In the genomic region with DNA sequence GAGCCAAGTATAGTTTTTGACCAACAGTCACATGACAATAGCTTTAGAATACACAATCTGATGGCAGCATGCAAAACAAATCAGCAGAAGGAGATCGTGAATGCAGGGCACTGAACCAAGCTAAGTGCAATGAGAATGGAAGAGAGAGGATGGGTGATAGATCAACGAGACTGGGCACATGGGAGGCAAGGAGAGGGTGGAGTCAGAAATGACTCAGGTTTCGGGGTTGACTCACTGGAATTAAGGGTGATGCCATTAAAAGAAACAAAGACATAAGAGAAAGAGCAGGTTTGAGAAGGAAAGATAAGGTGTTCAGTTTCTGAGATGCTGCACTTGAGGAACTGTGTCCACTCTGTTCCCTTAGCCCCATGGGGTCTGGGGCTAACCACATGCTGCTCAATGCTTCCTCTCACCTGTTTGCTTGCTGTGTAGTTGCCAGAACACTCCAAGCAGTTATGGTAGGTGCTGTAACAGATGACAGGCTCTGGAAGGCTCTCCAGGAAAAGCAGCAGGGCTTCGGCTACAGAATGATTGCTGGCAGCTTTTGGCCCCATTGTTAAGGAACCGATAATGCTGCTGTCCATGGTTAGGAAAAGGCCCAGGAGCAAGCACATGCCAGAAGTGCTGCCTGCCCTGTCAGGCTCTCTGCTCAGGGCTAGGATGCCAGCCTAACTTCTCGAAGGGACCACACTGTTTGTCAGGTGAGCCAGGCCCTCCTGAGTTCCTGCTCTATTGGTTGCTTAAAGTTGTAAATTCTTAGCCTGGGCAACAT, we compare ENCODE assay signal across 11 cellular contexts. TPM values are rescaled to one million over a fixed set of nuclear protein-coding genes. Genes with fewer than 3 reads are reported as not detected.
A peak's percentile ranks its signal among the peaks of the same experiment; 100 is the strongest.
DNase-seq lines count a peak whose midpoint lies in the region; ATAC-seq, FAIRE-seq and TF ChIP-seq lines count a peak whose summit lies in the region.
"Had no signal": no experiment of that assay in that cellular context is flagged by ENCODE, and none has a peak within 500 bp of the region (broad histone marks: within the 10 kb centered on the region; RNA-seq: fewer than 3 reads in every experiment).

No MANE protein-coding gene starts in this region.

- H3K27ac ChIP-seq in PC-3 (ENCODE audit: low read length) (peak overlapping the region; percentile 86), coronary artery (no peak overlapping the region)

- H3K4me1 ChIP-seq in PC-3 (ENCODE audit: insufficient read depth, low read length) = peaks cover 39% of the 10 kb centered on the region

- H3K9me3 ChIP-seq in PC-3 (ENCODE audit: low read length) = no peaks in the 10 kb centered on the region

- TF ChIP-seq CTCF in PC-3 (conservative IDR thresholded peaks at IDR 0.05; ENCODE audit: low read depth, low read length) (no peak), bronchial epithelial cell (IDR thresholded peaks at IDR 0.05; ENCODE audit: insufficient read depth, low read length, severe bottlenecking) (no peak), coronary artery (IDR thresholded peaks at IDR 0.05) (no peak)

- H3K4me2 ChIP-seq in PC-3 (ENCODE audit: low read length) = peak overlapping the region; percentile 47

- peaks cover 5% of the 10 kb centered on the region; the same call in 1 of the 2 replicates for H3K36me3 ChIP-seq in PC-3 (ENCODE audit: low read depth, low read length)
- peaks cover 1% of the 10 kb centered on the region for H3K36me3 ChIP-seq in bronchial epithelial cell (ENCODE audit: control insufficient read depth, insufficient read depth, low read length)

- H3K4me3 ChIP-seq in PC-3 (ENCODE audit: low read length) = no peak overlapping the region
- no peak overlapping the region for H3K4me3 ChIP-seq in bronchial epithelial cell (ENCODE audit: low read depth, low read length)
- H3K4me3 ChIP-seq in coronary artery = no peak overlapping the region

- CTCF ChIA-PET in PC-3 (lab: Charles Lee) = no interaction called here

- POLR2A ChIA-PET in PC-3 (lab: Charles Lee; ENCODE audit: unreplicated experiment) = interaction anchor here (0.6 kb wide), 2 partner anchors 73 to 80 kb away, joined by 4 to 13 read pairs; no protein-coding TSS in a partner anchor

- peak; percentile 92 for FAIRE-seq in bronchial epithelial cell (lab: Jason Lieb, UNC)
- FAIRE-seq: A204.1 had no signal

- H3K27me3 ChIP-seq in PC-3 (ENCODE audit: low read length) = no peaks in the 10 kb centered on the region
- no peaks in the 10 kb centered on the region for H3K27me3 ChIP-seq in bronchial epithelial cell (ENCODE audit: control insufficient read depth, insufficient read depth, low read length)

- BruUV-seq in PC-3 (replicated peaks; lab: Mats Ljungman, UMichigan) = TSS peak; percentile 71

- no peaks in the 10 kb centered on the region for H4K20me1 ChIP-seq in PC-3 (ENCODE audit: low read length)

- 0 out of 2 replicates have a peak, but pooled peaks cover 2% of the 10 kb centered on the region for H3K79me2 ChIP-seq in PC-3 (ENCODE audit: low read length)

- peaks cover 4% of the 10 kb centered on the region for H3F3A ChIP-seq in PC-3 (ENCODE audit: low read length, unreplicated experiment)

- ATAC-seq in PC-3 (peak; percentile 41), GM18907 (IDR thresholded peaks at IDR 0.05; ENCODE audit: unreplicated experiment) (no peak)

- no peak overlapping the region for H2AFZ ChIP-seq in PC-3 (ENCODE audit: low read length)

- H3K9ac ChIP-seq in PC-3 (ENCODE audit: low read length) = peak overlapping the region; percentile 34

- intact Hi-C loops in PC-3 (cut with micrococcal nuclease) = no loop called here

- DNase-seq in NCI-H2196 (lab: John Stamatoyannopoulos, UW; ENCODE audit: unreplicated experiment) (peak; percentile 33), NCI-H2196 treated with DMSO at 0.1 percent for 48 hours (lab: John Stamatoyannopoulos, UW; ENCODE audit: unreplicated experiment) (no peak), PC-3 (peak; percentile 73), bronchial epithelial cell (ENCODE audit: low read depth) (peak; percentile 96), coronary artery (ENCODE audit: low spot score) (no peak), glomerular visceral epithelial cell (ENCODE audit: extremely low spot score) (no peak)
- DNase-seq in stimulated activated CD4-positive, alpha-beta T cell treated with anti-CD3 and anti-CD28 coated beads, TNF-alpha, amount 100 ng/mL, for 48 hours (ENCODE audit: low read depth in 3 of 3) = peak in 2 of 3 donors; percentile 35 to 40
- DNase-seq: Kasumi-1; NK-92 treated with Interleukin-12 subunit alpha and Interleukin-12 subunit beta, amount 100 ng/mL, for 24 hours had no signal

- no peaks in the 10 kb centered on the region for H3K9me2 ChIP-seq in PC-3 (replicated peaks; ENCODE audit: low read length)

RNA-seq across cellular contexts. Expression of gene MTF1, which starts 6.1 kb away (rescaled TPM):
- total RNA-seq in PC-3 (2014; rRNA removed) = 5.4 and 10.7 TPM in 2 replicates
- 3.7 and 5.6 TPM in 2 replicates for total RNA-seq in bronchial epithelial cell

RNA-seq across cellular contexts. Expression of gene YRDC, which starts 57.5 kb away (rescaled TPM):
- total RNA-seq in PC-3 (2014; rRNA removed) = 41.8 and 51.9 TPM in 2 replicates
- 25.6 and 47.9 TPM in 2 replicates for total RNA-seq in bronchial epithelial cell

RNA-seq across cellular contexts. Expression of gene C1orf122, which starts 57.9 kb away (rescaled TPM):
- 70.1 and 72.5 TPM in 2 replicates for total RNA-seq in PC-3 (2014; rRNA removed)
- 18.8 and 26.1 TPM in 2 replicates for total RNA-seq in bronchial epithelial cell

Comparison
In these comparisons a context has a peak if more than half of its experiments do, and no peak if none do; other contexts are left out.
1. DNase-seq: peak in NCI-H2196 (single experiment), PC-3 (single experiment), bronchial epithelial cell (single experiment) and stimulated activated CD4-positive, alpha-beta T cell treated with anti-CD3 and anti-CD28 coated beads, TNF-alpha, amount 100 ng/mL, for 48 hours (2 of 3); none in NCI-H2196 treated with DMSO at 0.1 percent for 48 hours (single experiment), coronary artery (single experiment) and glomerular visceral epithelial cell (single experiment).